In genomic region chr19:45902651-45903625, GRCh38 we compare ENCODE assay signal across 8 cellular contexts. TPM values are rescaled to one million over a fixed set of nuclear protein-coding genes. Genes with fewer than 3 reads are reported as not detected.
A peak's percentile ranks its signal among the peaks of the same experiment; 100 is the strongest.
DNase-seq lines count a peak whose midpoint lies in the region; ATAC-seq and TF ChIP-seq lines count a peak whose summit lies in the region.

No MANE protein-coding gene starts in this region.

- H3K9me3 ChIP-seq in left ventricle myocardium inferior (replicated peaks) (no peaks in the 10 kb centered on the region), prostate gland (no peaks in the 10 kb centered on the region)

- TF ChIP-seq CTCF in left ventricle myocardium inferior (IDR thresholded peaks at IDR 0.05; ENCODE audit: borderline replicate concordance) (peak; percentile 21), prostate gland (IDR thresholded peaks at IDR 0.05) (peak in 2 of 4 experiments; percentile 31 to 36)

- H3K27ac ChIP-seq in left ventricle myocardium inferior (replicated peaks), result peak overlapping the region; percentile 86
- H3K27ac ChIP-seq in prostate gland, result peak overlapping the region; percentile 71 to 75
- H3K27ac ChIP-seq in urinary bladder (ENCODE audit: low read depth), result no peak overlapping the region

- peaks cover 30% of the 10 kb centered on the region for H3K4me1 ChIP-seq in left ventricle myocardium inferior
- H3K4me1 ChIP-seq in prostate gland (replicated peaks), result no peaks in the 10 kb centered on the region
- H3K4me1 ChIP-seq in urinary bladder (ENCODE audit: insufficient read depth), result peaks cover 3% of the 10 kb centered on the region

- H3K4me3 ChIP-seq in left ventricle myocardium inferior (peak overlapping the region; percentile 88), prostate gland (peak overlapping the region; percentile 65 to 78), urinary bladder (ENCODE audit: low read depth, low read length) (peak overlapping the region; percentile 88)

- WGBS in prostate gland, result 2% methylated on average over 70 of the region's 73 CpGs
- under 1% methylated on average over 72 of the region's 73 CpGs for WGBS in urinary bladder

- TF ChIP-seq POLR2A in GM15510 (IDR thresholded peaks at IDR 0.05; ENCODE audit: borderline replicate concordance, extremely low read depth, insufficient read length) (peak; percentile 91), prostate gland (IDR thresholded peaks at IDR 0.05) (peak; percentile 49)

- DNase-seq in NCI-H146 treated with DMSO at 0.1 percent for 48 hours (lab: John Stamatoyannopoulos, UW; ENCODE audit: unreplicated experiment), result peak; percentile 98
- peak; percentile 98 to 100 (median 98) for DNase-seq in T-helper 1 cell
- DNase-seq in amygdala (lab: John Stamatoyannopoulos, UW), result peak; percentile 70 to 100 (median 96)
- DNase-seq in left ventricle myocardium inferior, result peak; percentile 98
- DNase-seq in prostate gland (ENCODE audit: low spot score), result peak; percentile 96

- no peaks in the 10 kb centered on the region for H3K27me3 ChIP-seq in left ventricle myocardium inferior (ENCODE audit: low read depth)
- no peaks in the 10 kb centered on the region for H3K27me3 ChIP-seq in prostate gland (replicated peaks; ENCODE audit: insufficient read depth)

- H3K36me3 ChIP-seq in left ventricle myocardium inferior (peaks cover 26% of the 10 kb centered on the region), prostate gland (no peaks in the 10 kb centered on the region), urinary bladder (ENCODE audit: insufficient read depth) (no peaks in the 10 kb centered on the region)

- peak; percentile 83 for ATAC-seq in HG02884 (IDR thresholded peaks at IDR 0.05; ENCODE audit: unreplicated experiment)

- intact Hi-C loops in left ventricle myocardium inferior (cut with micrococcal nuclease) (no loop called here), prostate gland (cut with DNase I) (no loop called here)

RNA-seq across cellular contexts. Expression of gene MYPOP, which starts 0.5 kb away (rescaled TPM):
- total RNA-seq in left ventricle myocardium inferior, result 16.2 TPM
- 1 to 10 TPM; 8.7 to 9.1 TPM for total RNA-seq in prostate gland
- 1.3 TPM for total RNA-seq in urinary bladder
- 8.2 TPM for polyA plus RNA-seq in urinary bladder

RNA-seq across cellular contexts. Expression of gene NANOS2, which starts 11.6 kb away (rescaled TPM):
- total RNA-seq in left ventricle myocardium inferior (not detected), prostate gland (1 to 10 TPM in 1 of 2 donors, not detected in 1; 4.1 TPM), urinary bladder (not detected)
- polyA plus RNA-seq in urinary bladder, result not detected

RNA-seq across cellular contexts. Expression of gene IRF2BP1, which starts 17.0 kb away (rescaled TPM):
- total RNA-seq in left ventricle myocardium inferior (18.5 TPM), prostate gland (10 to 100 TPM; 55.5 to 63.0 TPM), urinary bladder (18.2 TPM)
- polyA plus RNA-seq in urinary bladder, result 30.2 TPM

RNA-seq across cellular contexts. Expression of gene FOXA3, which starts 38.8 kb away (rescaled TPM):
- total RNA-seq in left ventricle myocardium inferior, result not detected
- 1 to 10 TPM in 1 of 2 donors, under 1 TPM in 1; 0.09 to 1.1 TPM for total RNA-seq in prostate gland
- not detected for total RNA-seq in urinary bladder
- polyA plus RNA-seq in urinary bladder, result 0.11 TPM

RNA-seq across cellular contexts. Expression of gene SYMPK, which starts 40.0 kb away (rescaled TPM):
- total RNA-seq in left ventricle myocardium inferior (35.9 TPM), prostate gland (100 to 1,000 TPM in 1 of 2 donors, 10 to 100 TPM in 1; 76.4 to 104 TPM), urinary bladder (22.5 TPM)
- polyA plus RNA-seq in urinary bladder, result 38.9 TPM
